20 cellular contexts compared by ENCODE assay signal in the genomic region with DNA sequence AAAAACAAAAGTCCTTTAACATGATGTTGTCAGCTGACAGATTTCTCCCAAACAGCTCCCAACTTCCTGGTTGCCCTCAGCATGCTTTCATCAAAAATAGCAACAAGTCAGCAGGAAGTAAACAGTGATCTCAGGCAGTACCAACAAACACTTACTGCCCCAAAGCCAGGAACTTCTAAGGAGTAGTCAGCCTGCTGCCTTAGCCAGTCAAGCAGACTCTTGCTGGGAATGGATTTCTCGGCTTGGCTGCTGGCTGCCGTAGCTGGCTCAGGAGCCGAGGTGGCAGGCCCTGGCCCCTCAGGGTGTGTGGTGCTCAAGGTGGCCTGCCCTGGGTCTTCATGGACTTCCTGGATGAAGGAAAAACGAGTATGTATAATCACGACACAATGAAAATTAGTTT. TPM values are rescaled to one million over a fixed set of nuclear protein-coding genes. Genes with fewer than 3 reads are reported as not detected.
DNase-seq lines count a peak whose midpoint lies in the region; ATAC-seq and TF ChIP-seq lines count a peak whose summit lies in the region.
"Had no signal": no experiment of that assay in that cellular context is flagged by ENCODE, and none has a peak within 500 bp of the region (broad histone marks: within the 10 kb centered on the region; RNA-seq: fewer than 3 reads in every experiment).

No MANE protein-coding gene starts in this region.

- H3K4me3 Mint-ChIP-seq in activated T-helper 17 cell treated with anti-CD3 and anti-CD28 coated beads, Interleukin-2, amount 50 U/mL, for 72 hours: no peak overlapping the region
- H3K4me3 Mint-ChIP-seq: H9 had no signal

- H3K9me3 ChIP-seq in esophagus squamous epithelium (no peaks in the 10 kb centered on the region), psoas muscle (no peaks in the 10 kb centered on the region)

- WGBS in esophagus squamous epithelium, 2 donors: 66 to 72% methylated on average over 5 of the region's 5 CpGs
- 54 to 82% (median 66%) methylated on average over 5 of the region's 5 CpGs for WGBS in psoas muscle, 3 donors

- no peaks in the 10 kb centered on the region for H3K27me3 Mint-ChIP-seq in activated T-helper 17 cell treated with anti-CD3 and anti-CD28 coated beads, Interleukin-2, amount 50 U/mL, for 72 hours

- H3K4me1 ChIP-seq in esophagus squamous epithelium (peaks cover 4 to 56% (median 19%) of the 10 kb centered on the region in 3 donors), psoas muscle (peaks cover 37% of the 10 kb centered on the region)

- H3K27ac ChIP-seq in esophagus squamous epithelium (peak overlapping the region; percentile 42 to 86 (median 66)), psoas muscle (peak overlapping the region; percentile 81)
- H3K27ac ChIP-seq: C4-2B, HL-60 had no signal

- peaks cover 17% of the 10 kb centered on the region for H3K4me1 Mint-ChIP-seq in activated T-helper 17 cell treated with anti-CD3 and anti-CD28 coated beads, Interleukin-2, amount 50 U/mL, for 72 hours
- H3K4me1 Mint-ChIP-seq: H9 had no signal

- TF ChIP-seq POLR2A in esophagus squamous epithelium (IDR thresholded peaks at IDR 0.05): no peak

- no peak overlapping the region for H3K4me3 ChIP-seq in esophagus squamous epithelium
- no peak overlapping the region for H3K4me3 ChIP-seq in psoas muscle

- DNase-seq in EH (ENCODE audit: low read depth): peak; percentile 31
- no peak for DNase-seq in esophagus squamous epithelium (lab: John Stamatoyannopoulos, UW)
- no peak for DNase-seq in psoas muscle
- DNase-seq in ecto neural progenitor cell (ENCODE audit: low spot score): no peak
- DNase-seq: DMS79, H9, IMR-90, NCI-H1048, NCI-H1436 treated with DMSO at 0.1 percent for 48 hours, NCI-H2029, NCI-H345, NCI-H524 treated with DMSO at 0.1 percent for 48 hours, PC-3 had no signal

- no peaks in the 10 kb centered on the region for H3K9me3 Mint-ChIP-seq in activated T-helper 17 cell treated with anti-CD3 and anti-CD28 coated beads, Interleukin-2, amount 50 U/mL, for 72 hours
- H3K9me3 Mint-ChIP-seq: H9 had no signal

- ATAC-seq in activated T-helper 17 cell treated with anti-CD3 and anti-CD28 coated beads, Interleukin-2, amount 50 U/mL, for 72 hours (replicated peaks): no peak
- ATAC-seq in psoas muscle (peak in 3 of 4 donors; percentile 21 to 51 (median 37)), GM18861 (IDR thresholded peaks at IDR 0.05; ENCODE audit: unreplicated experiment) (no peak), HG02798 (IDR thresholded peaks at IDR 0.05; ENCODE audit: poor library complexity, unreplicated experiment) (no peak)
- ATAC-seq: PC-3 had no signal

- peaks cover 85% of the 10 kb centered on the region for H3K36me3 Mint-ChIP-seq in activated T-helper 17 cell treated with anti-CD3 and anti-CD28 coated beads, Interleukin-2, amount 50 U/mL, for 72 hours (ENCODE audit: low read depth)

- TF ChIP-seq CTCF in esophagus squamous epithelium (IDR thresholded peaks at IDR 0.05) (no peak), psoas muscle (IDR thresholded peaks at IDR 0.05) (no peak)

- H3K27me3 ChIP-seq in esophagus squamous epithelium (no peaks in the 10 kb centered on the region), psoas muscle (ENCODE audit: insufficient read depth in 3 of 3, low read length in 2 of 3) (no peaks in the 10 kb centered on the region)

- H3K27ac Mint-ChIP-seq in activated T-helper 17 cell treated with anti-CD3 and anti-CD28 coated beads, Interleukin-2, amount 50 U/mL, for 72 hours: peak overlapping the region; percentile 55

- intact Hi-C loops in esophagus squamous epithelium (cut with DNase I): loop anchor here (5.0 kb wide), 1 partner anchor 71 kb away; the partner anchor contains the start of gene LPIN3
- intact Hi-C loops in psoas muscle (cut with DNase I): loop anchor here in 1 of 2 donors (5.0 kb wide), 2 partner anchors 59 to 181 kb away; no protein-coding TSS in a partner anchor

- H3K36me3 ChIP-seq in esophagus squamous epithelium: peaks cover 5 to 99% (median 24%) of the 10 kb centered on the region in 3 donors
- H3K36me3 ChIP-seq in psoas muscle (ENCODE audit: insufficient read depth in 1 of 2, low read depth in 1 of 2): peaks cover 7 to 55% of the 10 kb centered on the region in 2 donors

RNA-seq across cellular contexts. Expression of gene EMILIN3, which starts 46.6 kb away (rescaled TPM):
- not detected for total RNA-seq in activated T-helper 17 cell treated with anti-CD3 and anti-CD28 coated beads, Interleukin-2, amount 50 U/mL, for 72 hours
- total RNA-seq in esophagus squamous epithelium: under 1 TPM in 3 of 4 donors, not detected in 1; 0.13 to 0.76 (median 0.44) TPM
- 1 to 10 TPM in 1 of 4 donors, under 1 TPM in 2, not detected in 1; 0.12 to 1.1 (median 0.23) TPM for total RNA-seq in psoas muscle
- polyA plus RNA-seq in psoas muscle: 1 to 10 TPM in 1 of 3 donors, under 1 TPM in 2; 0.15 to 1.5 (median 0.70) TPM
- total RNA-seq: HT1080, MCF 10A, PC-3 had no signal

Comparison
In these comparisons a context has a peak if more than half of its experiments do, and no peak if none do; other contexts are left out.
1. ATAC-seq: peak in psoas muscle (3 of 4); none in activated T-helper 17 cell treated with anti-CD3 and anti-CD28 coated beads, Interleukin-2, amount 50 U/mL, for 72 hours (single experiment), GM18861 (single experiment) and HG02798 (single experiment).